Comparison of ENCODE assay signal across 1 cellular context in genomic region chr12:108731105-108731865, GRCh38.
TF ChIP-seq lines count a peak whose summit lies in the region.

Gene CORO1C (minus strand): TSS chr12:108731518. CDS start chr12:108701318, 30,200 bp downstream.

TF ChIP-seq in K562, 482 proteins besides CTCF, POLR2A, EP300 and RAD21 (continued from another document and continues in another):
- TF ChIP-seq DEAF1 (CRISPR knock-in tag; IDR thresholded peaks at IDR 0.05) (no peak), ZBED1 (IDR thresholded peaks at IDR 0.05) (peak; percentile 62; the same call in 1 of the 2 replicates), ELF2 (CRISPR knock-in tag; IDR thresholded peaks at IDR 0.05) (0 out of 2 replicates have a peak, but pooled peaks have one; percentile 24), GMEB1 (CRISPR knock-in tag; IDR thresholded peaks at IDR 0.05) (peak; percentile 76), MEF2A (IDR thresholded peaks at IDR 0.05; ENCODE audit: control insufficient read depth, low read depth, low read length) (no peak), NR2C2 (CRISPR knock-in tag; IDR thresholded peaks at IDR 0.05) (no peak), NR2C2 (tag; IDR thresholded peaks at IDR 0.05) (no peak), E2F6 (IDR thresholded peaks at IDR 0.05; ENCODE audit: borderline replicate concordance in 1 of 2, extremely low read depth in 1 of 2, insufficient read depth in 1 of 2, insufficient read length in 1 of 2, low read depth in 1 of 2, low read length in 1 of 2, poor library complexity in 1 of 2, severe bottlenecking in 1 of 2) (peak in 1 of 2 experiments; percentile 70), CBX3 (IDR thresholded peaks at IDR 0.05; ENCODE audit: borderline replicate concordance in 1 of 2, low read length in 2 of 2) (peak in 1 of 2 experiments; percentile 97; a peak in 2 of 3 replicates), CTBP1 (IDR thresholded peaks at IDR 0.05; ENCODE audit: borderline replicate concordance) (peak; percentile 89), HDAC1 (IDR thresholded peaks at IDR 0.05) (peak in 1 of 2 experiments; percentile 31; a peak in 2 of 4 replicates), RNF2 (IDR thresholded peaks at IDR 0.05) (no peak; the same call in 1 of the 2 replicates), TAF15 (IDR thresholded peaks at IDR 0.05; ENCODE audit: low read depth, low read length) (no peak), STAT5B (CRISPR knock-in tag; IDR thresholded peaks at IDR 0.05) (no peak), SNRNP70 (optimal IDR thresholded peaks at IDR 0.05; ENCODE audit: low read depth, low read length) (no peak), ELK3 (CRISPR knock-in tag; IDR thresholded peaks at IDR 0.05) (no peak), ATF1 (CRISPR knock-in tag; IDR thresholded peaks at IDR 0.05) (no peak), ATF1 (tag; IDR thresholded peaks at IDR 0.05) (peak; percentile 66; the same call in 1 of the 2 replicates), ERF (CRISPR knock-in tag; IDR thresholded peaks at IDR 0.05) (0 out of 2 replicates have a peak, but pooled peaks have one; percentile 12), ZNF24 (IDR thresholded peaks at IDR 0.05) (peak; percentile 49; the same call in 1 of the 2 replicates), AFF4 (CRISPR knock-in tag; IDR thresholded peaks at IDR 0.05) (peak; percentile 73; the same call in 1 of the 2 replicates), MYNN (IDR thresholded peaks at IDR 0.05) (peak; percentile 47; the same call in 1 of the 2 replicates), MYNN (CRISPR knock-in tag; IDR thresholded peaks at IDR 0.05) (no peak), MITF (IDR thresholded peaks at IDR 0.05) (peak; percentile 42; the same call in 1 of the 2 replicates), EHMT2 (IDR thresholded peaks at IDR 0.05) (no peak), CXXC5 (CRISPR knock-in tag; IDR thresholded peaks at IDR 0.05) (peak; percentile 86), SIX5 (IDR thresholded peaks at IDR 0.05; ENCODE audit: borderline replicate concordance in 1 of 2, insufficient read depth in 1 of 2, low read depth in 1 of 2, low read length in 2 of 2) (no peak), ZNF174 (CRISPR knock-in tag; IDR thresholded peaks at IDR 0.05) (no peak), NCOA2 (IDR thresholded peaks at IDR 0.05; ENCODE audit: partially characterized antibody in 2 of 2) (no peak), L3MBTL2 (IDR thresholded peaks at IDR 0.05) (peak; percentile 75), ZNF347 (CRISPR knock-in tag; IDR thresholded peaks at IDR 0.05; ENCODE audit: low read depth) (no peak), ARID1B (IDR thresholded peaks at IDR 0.05) (peak; percentile 45; the same call in 1 of the 2 replicates), NR1H2 (CRISPR knock-in tag; IDR thresholded peaks at IDR 0.05) (no peak), TEAD1 (CRISPR knock-in tag; IDR thresholded peaks at IDR 0.05) (peak in 1 of 2 experiments; percentile 23; a peak in 1 of 4 replicates), ZNF316 (IDR thresholded peaks at IDR 0.05) (no peak), ZNF41 (CRISPR knock-in tag; conservative IDR thresholded peaks at IDR 0.05) (no peak), SIN3A (IDR thresholded peaks at IDR 0.05; ENCODE audit: borderline replicate concordance in 2 of 2, control insufficient read depth in 1 of 2, low read depth in 2 of 2, low read length in 2 of 2) (peak; percentile 46 to 92; a peak in 3 of 4 replicates), MTF1 (CRISPR knock-in tag; IDR thresholded peaks at IDR 0.05; ENCODE audit: borderline replicate concordance) (no peak), HMG20B (CRISPR knock-in tag; IDR thresholded peaks at IDR 0.05) (no peak), MAZ (CRISPR knock-in tag; conservative IDR thresholded peaks at IDR 0.05 in 1 of 2, IDR thresholded peaks at IDR 0.05 in 1 of 2) (peak; percentile 87 to 90), ZBTB7A (IDR thresholded peaks at IDR 0.05; ENCODE audit: borderline replicate concordance, control insufficient read depth, low read depth, low read length) (peak; percentile 41; the same call in 1 of the 2 replicates), ZNF696 (CRISPR knock-in tag; conservative IDR thresholded peaks at IDR 0.05) (no peak), MXD1 (CRISPR knock-in tag; IDR thresholded peaks at IDR 0.05; ENCODE audit: borderline replicate concordance, poor library complexity, severe bottlenecking) (no peak), GABPA (tag; conservative IDR thresholded peaks at IDR 0.05; ENCODE audit: low read depth) (peak; percentile 86), ZBTB2 (IDR thresholded peaks at IDR 0.05) (0 out of 2 replicates have a peak, but pooled peaks have one; percentile 21), HOMEZ (CRISPR knock-in tag; IDR thresholded peaks at IDR 0.05) (no peak), UBTF (IDR thresholded peaks at IDR 0.05; ENCODE audit: borderline replicate concordance in 1 of 2, low read depth in 2 of 2, low read length in 2 of 2) (peak in 1 of 2 experiments; percentile 75; a peak in 1 of 4 replicates)
